Comparison of ENCODE assay signal across 1 cellular context in genomic region chr6:42230320-42231034, GRCh38.
TF ChIP-seq lines count a peak whose summit lies in the region.

No MANE protein-coding gene starts in this region.

TF ChIP-seq in H1, 55 proteins besides CTCF, POLR2A, EP300 and RAD21:
- TF ChIP-seq BACH1 (IDR thresholded peaks at IDR 0.05; ENCODE audit: low read length) (no peak), CTBP2 (IDR thresholded peaks at IDR 0.05; ENCODE audit: borderline replicate concordance, insufficient read depth, insufficient read length, low read length) (no peak), CHD7 (IDR thresholded peaks at IDR 0.05; ENCODE audit: insufficient replicate concordance, low read length) (no peak), POLR2AphosphoS5 (IDR thresholded peaks at IDR 0.05; ENCODE audit: low read depth, low read length) (no peak), NANOG (IDR thresholded peaks at IDR 0.05; ENCODE audit: insufficient read depth, low read depth, low read length, poor library complexity, severe bottlenecking) (no peak), SP2 (IDR thresholded peaks at IDR 0.05; ENCODE audit: low read length) (no peak), CREB1 (IDR thresholded peaks at IDR 0.05) (no peak), JUND (IDR thresholded peaks at IDR 0.05; ENCODE audit: low read length) (no peak), SAP30 (IDR thresholded peaks at IDR 0.05; ENCODE audit: insufficient read depth, insufficient replicate concordance, low read length) (no peak)
